8 cellular contexts compared by ENCODE assay signal in the genomic region with DNA sequence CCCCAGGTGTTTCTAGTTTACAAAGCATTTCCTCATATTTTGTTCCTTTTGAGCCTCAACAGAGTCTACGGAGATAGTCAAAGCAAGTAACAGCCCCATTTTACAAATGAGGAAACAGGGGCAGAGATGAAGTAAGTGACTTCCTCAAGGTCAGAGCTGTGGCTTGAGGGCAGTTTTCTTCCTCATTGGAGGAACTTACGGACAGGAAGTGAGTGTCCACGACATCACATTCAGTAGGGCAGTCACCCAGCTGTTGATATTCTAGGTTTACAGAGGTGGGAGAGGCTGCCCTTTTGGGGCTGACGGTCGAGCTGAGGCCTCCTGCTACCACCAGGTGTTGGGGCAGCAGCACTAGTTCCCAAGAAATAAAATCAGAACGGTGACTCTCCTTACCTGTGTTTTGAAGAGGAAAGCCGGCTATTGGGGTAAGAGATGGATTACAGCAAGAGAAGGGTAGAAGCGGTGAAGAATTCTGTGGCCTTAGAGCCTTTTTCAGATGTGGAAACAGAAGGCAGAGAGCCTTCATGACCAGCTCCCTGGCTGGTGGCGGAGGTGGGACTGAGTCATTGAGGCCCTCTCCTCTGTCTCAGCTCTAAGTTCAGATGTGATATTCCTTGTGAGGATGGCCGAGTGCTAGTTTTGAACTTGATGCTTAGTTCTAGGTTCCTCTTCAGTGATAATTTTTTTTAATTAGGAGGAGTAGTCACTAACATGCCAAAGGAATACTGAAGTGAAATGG. TPM values are rescaled to one million over a fixed set of nuclear protein-coding genes. Genes with fewer than 3 reads are reported as not detected.
DNase-seq lines count a peak whose midpoint lies in the region; ATAC-seq, FAIRE-seq and TF ChIP-seq lines count a peak whose summit lies in the region.

No MANE protein-coding gene starts in this region.

- H3K27me3 ChIP-seq in small intestine (ENCODE audit: control insufficient read depth in 2 of 2, insufficient read depth in 2 of 2, low read length in 2 of 2) (no peaks in the 10 kb centered on the region), testis (no peaks in the 10 kb centered on the region)

- no peak overlapping the region for H3K4me3 ChIP-seq in small intestine (ENCODE audit: low read depth in 1 of 2, low read length in 2 of 2)
- H3K4me3 ChIP-seq in testis: no peak overlapping the region

- peak; percentile 48 for ATAC-seq in GM19324 (IDR thresholded peaks at IDR 0.05; ENCODE audit: low FRiP score, unreplicated experiment)
- ATAC-seq in GM18867 (IDR thresholded peaks at IDR 0.05; ENCODE audit: unreplicated experiment): no peak

- WGBS in small intestine, 3 donors: 54 to 62% (median 59%) methylated on average over 10 of the region's 10 CpGs
- WGBS in testis, 2 donors: 80 to 93% methylated on average over 10 of the region's 10 CpGs

- no peak for TF ChIP-seq CTCF in testis (IDR thresholded peaks at IDR 0.05)

- no peaks in the 10 kb centered on the region for H3K9me3 ChIP-seq in small intestine (ENCODE audit: control insufficient read depth, low read depth)
- H3K9me3 ChIP-seq in testis: no peaks in the 10 kb centered on the region

- TF ChIP-seq POLR2A in testis (IDR thresholded peaks at IDR 0.05): no peak

- peak; percentile 83 for DNase-seq in NOMO-1 treated with DMSO at 0.1 percent for 48 hours (lab: John Stamatoyannopoulos, UW; ENCODE audit: unreplicated experiment)
- DNase-seq in epithelial cell of prostate (ENCODE audit: low read depth, low spot score): no peak
- peak; percentile 38 for DNase-seq in small intestine
- no peak for DNase-seq in testis
- DNase-seq in activated naive CD4-positive, alpha-beta T cell (lab: John Stamatoyannopoulos, UW): no peak
- DNase-seq in SW480 (ENCODE audit: low spot score): no peak

- intact Hi-C loops in testis (cut with DNase I; ENCODE audit: low total_unique reads): no loop called here

- no peak for FAIRE-seq in small intestine (lab: Jason Lieb, UNC)

- no peaks in the 10 kb centered on the region for H3K36me3 ChIP-seq in small intestine (ENCODE audit: control insufficient read depth in 2 of 2, insufficient read depth in 2 of 2, low read length in 2 of 2)
- H3K36me3 ChIP-seq in testis (ENCODE audit: low read depth, missing control alignments): no peaks in the 10 kb centered on the region

- H3K4me1 ChIP-seq in small intestine (ENCODE audit: control insufficient read depth in 2 of 2, insufficient read depth in 1 of 2, low read depth in 1 of 2, low read length in 1 of 2) (peaks cover 26 to 56% of the 10 kb centered on the region in 2 donors), testis (peaks cover 54% of the 10 kb centered on the region)

- peak overlapping the region; percentile 82 for H3K27ac ChIP-seq in epithelial cell of prostate
- H3K27ac ChIP-seq in small intestine (ENCODE audit: low read depth in 1 of 2, low read length in 1 of 2): peak overlapping the region; percentile 95 to 97
- no peak overlapping the region for H3K27ac ChIP-seq in testis

RNA-seq across cellular contexts. Expression of a gene that starts 41.7 kb away (rescaled TPM):
- 10 to 100 TPM; 14.3 to 18.8 (median 14.5) TPM for polyA plus RNA-seq in small intestine
- 10 to 100 TPM; 38.7 to 39.5 TPM for total RNA-seq in testis
- polyA plus RNA-seq in testis (ENCODE audit: insufficient read depth, low read depth, low replicate concordance): 27.7 TPM

Comparison
In these comparisons a context has a peak if more than half of its experiments do, and no peak if none do; other contexts are left out.
1. DNase-seq: peak in NOMO-1 treated with DMSO at 0.1 percent for 48 hours (single experiment) and small intestine (single experiment); none in epithelial cell of prostate (single experiment), testis (single experiment), activated naive CD4-positive, alpha-beta T cell (0 of 4) and SW480 (single experiment).
2. H3K27ac ChIP-seq: peak in epithelial cell of prostate (single experiment) and small intestine (2 of 2); none in testis (0 of 2).